In the genomic region with DNA sequence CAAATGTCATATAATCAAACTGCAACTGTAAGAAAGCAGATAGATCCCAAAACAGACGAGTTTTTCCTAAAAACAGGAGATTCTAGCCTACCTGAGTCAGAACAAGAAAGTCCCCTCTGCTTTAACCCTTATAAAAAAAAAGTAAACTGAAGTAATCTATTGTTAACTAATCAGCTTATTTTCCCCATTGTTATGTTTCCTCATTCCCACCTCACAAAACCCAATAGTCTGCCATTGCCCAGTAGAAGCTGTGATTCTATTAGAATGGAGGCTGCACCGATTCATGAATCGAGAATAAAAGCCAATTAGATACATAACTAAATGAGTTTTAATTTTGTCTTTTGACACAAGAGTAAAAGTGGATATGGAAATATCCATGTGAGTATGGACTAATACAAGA, we compare ENCODE assay signal across 17 cellular contexts.
"Had no signal": no experiment of that assay in that cellular context is flagged by ENCODE, and none has a peak within 500 bp of the region (broad histone marks: within the 10 kb centered on the region; RNA-seq: fewer than 3 reads in every experiment).

No MANE protein-coding gene starts in this region.

- H3K9me3 ChIP-seq: transverse colon had no signal

- H3K27ac Mint-ChIP-seq: activated naive CD8-positive, alpha-beta T cell treated with anti-CD3 and anti-CD28 coated beads, Interleukin-2, amount 10 ng/mL, durations not matched to agents 7 days and 5 days; effector memory CD8-positive, alpha-beta T cell had no signal

- H3K4me3 Mint-ChIP-seq: activated naive CD8-positive, alpha-beta T cell treated with anti-CD3 and anti-CD28 coated beads, Interleukin-2, amount 10 ng/mL, durations not matched to agents 7 days and 5 days; effector memory CD8-positive, alpha-beta T cell had no signal

- DNase-seq: activated naive CD4-positive, alpha-beta T cell; activated naive CD8-positive, alpha-beta T cell treated with anti-CD3 and anti-CD28 coated beads, Interleukin-2, amount 10 ng/mL, durations not matched to agents 7 days and 5 days; activated T-cell treated with anti-CD3 and anti-CD28 coated beads for 4 hours; anterior cingulate cortex; cerebellar nuclear complex; effector memory CD8-positive, alpha-beta T cell; left colon; midbrain; retina; stimulated activated CD4-positive, alpha-beta T cell treated with anti-CD3 and anti-CD28 coated beads, Interleukin-15, amount 100 ng/mL, for 24 hours; stimulated activated CD4-positive, alpha-beta T cell treated with anti-CD3 and anti-CD28 coated beads, Interleukin-4, amount 100 ng/mL, for 24 hours; stimulated activated naive CD4-positive, alpha-beta T cell treated with Interleukin-2 at 50 U/mL for 16 hours; SW 1271; transverse colon had no signal

- H3K9ac ChIP-seq: parathyroid adenoma had no signal

- H3K9me3 Mint-ChIP-seq: activated naive CD8-positive, alpha-beta T cell treated with anti-CD3 and anti-CD28 coated beads, Interleukin-2, amount 10 ng/mL, durations not matched to agents 7 days and 5 days; effector memory CD8-positive, alpha-beta T cell had no signal

- H3K36me3 Mint-ChIP-seq: activated naive CD8-positive, alpha-beta T cell treated with anti-CD3 and anti-CD28 coated beads, Interleukin-2, amount 10 ng/mL, durations not matched to agents 7 days and 5 days had no signal

- H3K27ac ChIP-seq: parathyroid adenoma, transverse colon had no signal

- H3K4me3 ChIP-seq: lung, transverse colon had no signal

- H3K36me3 ChIP-seq: transverse colon had no signal

- H3K27me3 ChIP-seq: transverse colon had no signal

- ATAC-seq: activated CD4-positive, CD25-positive, alpha-beta regulatory T cell treated with anti-CD3 and anti-CD28 coated beads, Interleukin-2, amount 50 U/mL, for 24 hours; effector memory CD8-positive, alpha-beta T cell had no signal

- H3K27me3 Mint-ChIP-seq: activated naive CD8-positive, alpha-beta T cell treated with anti-CD3 and anti-CD28 coated beads, Interleukin-2, amount 10 ng/mL, durations not matched to agents 7 days and 5 days; effector memory CD8-positive, alpha-beta T cell had no signal
